In genomic region chr12:50533203-50533584, GRCh38 we compare ENCODE assay signal across 1 cellular context.
TF ChIP-seq lines count a peak whose summit lies in the region.

No MANE protein-coding gene starts in this region.

TF ChIP-seq in GM12878, 131 proteins besides CTCF, POLR2A, EP300 and RAD21:
- TF ChIP-seq SUZ12 (IDR thresholded peaks at IDR 0.05; ENCODE audit: unreplicated experiment) (no peak), YY1 (IDR thresholded peaks at IDR 0.05; ENCODE audit: low read depth, low read length) (peak; percentile 48; the same call in 1 of the 2 replicates), JUNB (IDR thresholded peaks at IDR 0.05) (peak; percentile 2; the same call in 1 of the 2 replicates)
